19 cellular contexts compared by ENCODE assay signal in the genomic region with DNA sequence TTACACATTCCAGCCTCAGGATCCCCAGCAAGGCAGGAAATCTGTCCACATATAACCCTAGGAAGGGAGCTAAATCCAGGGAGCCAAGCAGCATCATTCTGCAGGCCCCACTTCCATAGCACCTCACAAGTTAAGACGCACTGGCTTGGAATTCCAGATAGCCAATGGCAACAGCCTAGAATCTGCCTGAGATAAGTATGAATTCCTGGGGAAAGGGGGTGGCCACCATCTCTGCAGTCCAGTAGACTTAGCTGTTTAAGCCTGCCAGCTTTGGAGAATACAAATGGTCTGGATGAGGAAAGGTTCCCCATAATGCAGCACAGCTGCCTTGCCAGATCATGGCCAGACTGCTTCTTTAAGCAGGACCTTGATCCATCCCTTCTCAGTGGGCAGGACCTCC.
A peak's percentile ranks its signal among the peaks of the same experiment; 100 is the strongest.
DNase-seq lines count a peak whose midpoint lies in the region; ATAC-seq, FAIRE-seq and TF ChIP-seq lines count a peak whose summit lies in the region.
"Had no signal": no experiment of that assay in that cellular context is flagged by ENCODE, and none has a peak within 500 bp of the region (broad histone marks: within the 10 kb centered on the region; RNA-seq: fewer than 3 reads in every experiment).

No MANE protein-coding gene starts in this region.

- TF ChIP-seq POLR2A in IMR-90 (IDR thresholded peaks at IDR 0.05; ENCODE audit: low read depth, low read length) (no peak), H1 (IDR thresholded peaks at IDR 0.05; ENCODE audit: control extremely low read depth in 1 of 2, low read depth in 2 of 2, low read length in 2 of 2) (no peak)

- H3K4me2 ChIP-seq in BLaER1 treated with 17β-estradiol and CSF1 and Interleukin-3, amounts not matched to agents 10 nM and 100 nM = peak overlapping the region in 8 of 11 experiments; percentile 25 to 83 (median 70); a peak in 14 of 22 replicates
- H3K4me2 ChIP-seq in IMR-90 (ENCODE audit: low read depth, low read length) = no peak overlapping the region
- H3K4me2 ChIP-seq in H1 (ENCODE audit: insufficient read depth in 1 of 2, low read depth in 2 of 2, low read length in 2 of 2) = no peak overlapping the region
- H3K4me2 ChIP-seq in osteoblast (ENCODE audit: insufficient read depth, low read length) = no peak overlapping the region

- H2AK9ac ChIP-seq in IMR-90 (replicated peaks; ENCODE audit: low read depth, low read length, poor library complexity) = peak overlapping the region; percentile 85

- peaks cover 0 to 6% (median 0%) of the 10 kb centered on the region in 11 experiments; a peak in 3 of 22 replicates for H3K9me3 ChIP-seq in BLaER1 treated with 17β-estradiol and CSF1 and Interleukin-3, amounts not matched to agents 10 nM and 100 nM (replicated peaks in 1 of 11)
- no peaks in the 10 kb centered on the region for H3K9me3 ChIP-seq in IMR-90 (ENCODE audit: control insufficient read depth, insufficient read depth, low read length)
- H3K9me3 ChIP-seq in H1 (ENCODE audit: insufficient read depth in 2 of 2, low read depth in 1 of 2, low read length in 1 of 2) = peaks cover 0 to 5% of the 10 kb centered on the region in 2 experiments; a peak in 2 of 4 replicates
- no peaks in the 10 kb centered on the region for H3K9me3 ChIP-seq in osteoblast (ENCODE audit: low read depth, low read length)
- H3K9me3 ChIP-seq: MG63 had no signal

- H3K4ac ChIP-seq in IMR-90 (ENCODE audit: low read depth, low read length) = peak overlapping the region; percentile 96
- no peak overlapping the region for H3K4ac ChIP-seq in H1 (replicated peaks; ENCODE audit: insufficient read length, low read depth, low read length)

- peak overlapping the region; percentile 89 for H2BK15ac ChIP-seq in IMR-90 (ENCODE audit: low read depth, low read length)
- H2BK15ac ChIP-seq in H1 (ENCODE audit: low read length) = no peak overlapping the region

- H3K36me3 ChIP-seq in BLaER1 treated with 17β-estradiol and CSF1 and Interleukin-3, amounts not matched to agents 10 nM and 100 nM = no peaks in the 10 kb centered on the region
- H3K36me3 ChIP-seq in IMR-90 (ENCODE audit: control insufficient read depth, insufficient read depth, low read length) (no peaks in the 10 kb centered on the region), H1 (ENCODE audit: control insufficient read depth in 2 of 4, insufficient read depth in 4 of 4, low read length in 3 of 4) (no peaks in the 10 kb centered on the region), osteoblast (ENCODE audit: insufficient read depth, low read length) (no peaks in the 10 kb centered on the region)
- H3K36me3 ChIP-seq: MG63 had no signal

- H2BK20ac ChIP-seq in IMR-90 (ENCODE audit: low read depth, low read length) = peak overlapping the region; percentile 83
- no peak overlapping the region for H2BK20ac ChIP-seq in H1 (ENCODE audit: low read length)

- peak overlapping the region; percentile 88 for H4K91ac ChIP-seq in IMR-90 (ENCODE audit: insufficient read depth, low read depth, low read length)
- no peak overlapping the region for H4K91ac ChIP-seq in H1 (replicated peaks; ENCODE audit: insufficient read length, low read length)

- peak overlapping the region; percentile 93 for H4K8ac ChIP-seq in IMR-90 (ENCODE audit: low read depth in 2 of 2, low read length in 2 of 2)
- no peak overlapping the region for H4K8ac ChIP-seq in H1 (ENCODE audit: extremely low read depth, insufficient read depth, low read length)

- H4K5ac ChIP-seq in IMR-90 (ENCODE audit: low read depth, low read length) (peak overlapping the region; percentile 37; the same call in 1 of the 2 replicates), H1 (ENCODE audit: insufficient read length, low read depth, low read length) (no peak overlapping the region)

- peaks cover 0 to 14% of the 10 kb centered on the region in 2 experiments; a peak in 1 of 4 replicates for H3K79me1 ChIP-seq in IMR-90 (ENCODE audit: low read depth in 1 of 2, low read length in 2 of 2)
- H3K79me1 ChIP-seq in H1 (ENCODE audit: low read depth, low read length) = no peaks in the 10 kb centered on the region; the same call in 1 of the 2 replicates

- intact Hi-C loops in IMR-90 (cut with micrococcal nuclease) = no loop called here

- TF ChIP-seq CTCF in IMR-90 (conservative IDR thresholded peaks at IDR 0.05; ENCODE audit: low read depth, low read length) (no peak), H1 (IDR thresholded peaks at IDR 0.05; ENCODE audit: control extremely low read depth in 1 of 3, insufficient read depth in 1 of 3, low read depth in 1 of 3, low read length in 3 of 3) (no peak), osteoblast (IDR thresholded peaks at IDR 0.05; ENCODE audit: extremely low read depth, low read depth, low read length) (no peak)

- peak overlapping the region in 2 of 11 experiments; percentile 6 to 52; a peak in 4 of 22 replicates for H3K27ac ChIP-seq in BLaER1 treated with 17β-estradiol and CSF1 and Interleukin-3, amounts not matched to agents 10 nM and 100 nM
- H3K27ac ChIP-seq in IMR-90 (ENCODE audit: insufficient read depth, low read length) = peak overlapping the region; percentile 42
- H3K27ac ChIP-seq in H1 (ENCODE audit: low read depth, low read length) = no peak overlapping the region
- H3K27ac ChIP-seq in osteoblast (ENCODE audit: low read depth, low read length) = peak overlapping the region; percentile 51

- H3K18ac ChIP-seq in IMR-90 (ENCODE audit: low read depth, low read length) (peak overlapping the region; percentile 68), H1 (ENCODE audit: extremely low read depth, low read length) (no peak overlapping the region)

- peaks cover 19% of the 10 kb centered on the region for H3K9me1 ChIP-seq in IMR-90 (ENCODE audit: insufficient read depth, low read length)

- dilution Hi-C loops in IMR-90 (cut with HindIII; ENCODE audit: low sequenced_read_pairs, unreplicated experiment) = no loop called here

- H3K14ac ChIP-seq in IMR-90 (replicated peaks; ENCODE audit: low read depth, low read length) (peak overlapping the region; percentile 96), H1 (ENCODE audit: insufficient read length) (no peak overlapping the region)

- H3K23me2 ChIP-seq in H1 (ENCODE audit: low read depth, low read length) = no peaks in the 10 kb centered on the region

- H2BK5ac ChIP-seq in IMR-90 (ENCODE audit: low read depth, low read length, poor library complexity, severe bottlenecking) (peak overlapping the region; percentile 87), H1 (ENCODE audit: low read depth, low read length) (no peak overlapping the region)

- no peak for TF ChIP-seq EP300 in H1 (IDR thresholded peaks at IDR 0.05; ENCODE audit: borderline replicate concordance in 1 of 2, low read depth in 2 of 2, low read length in 2 of 2)

- H2BK120ac ChIP-seq in IMR-90 (ENCODE audit: low read depth, low read length) (peak overlapping the region; percentile 98), H1 (replicated peaks; ENCODE audit: low read depth, low read length) (no peak overlapping the region)

- in situ Hi-C loops in IMR-90 (cut with MboI; ENCODE audit: low sequenced_read_pairs) = loop anchor here (25.0 kb wide), 1 partner anchor 1317 kb away; no protein-coding TSS in a partner anchor

- TF ChIP-seq RAD21 in IMR-90 (IDR thresholded peaks at IDR 0.05; ENCODE audit: low read length) (no peak), H1 (IDR thresholded peaks at IDR 0.05 in 1 of 2, conservative IDR thresholded peaks at IDR 0.05 in 1 of 2; ENCODE audit: low read depth in 2 of 2, low read length in 2 of 2) (no peak)

- no TSS peak for BruUV-seq in IMR-90 (replicated peaks; lab: Mats Ljungman, UMichigan)

- H3K23ac ChIP-seq in IMR-90 (ENCODE audit: low read depth, low read length) (peak overlapping the region; percentile 92), H1 (ENCODE audit: insufficient read length) (no peak overlapping the region)

- no CpG with 5 or more reads among the region's 1 CpG for WGBS in IMR-90 (ENCODE audit: extremely low coverage in 2 of 2, insufficient read length in 1 of 2), 2 experiments
- WGBS in H1 (ENCODE audit: extremely low coverage in 1 of 2, insufficient coverage in 1 of 2, insufficient read length in 1 of 2, insufficient replicate concordance in 2 of 2, low coverage in 1 of 2, low lambda C conversion rate in 2 of 2, missing lambda C conversion rate in 1 of 2), 2 experiments = 100% methylated on average over 1 of the region's 1 CpG; no CpG with 5 or more reads in 1 of the 2 experiments

- no peak overlapping the region for H3K9ac ChIP-seq in BLaER1 treated with 17β-estradiol and CSF1 and Interleukin-3, amounts not matched to agents 10 nM and 100 nM
- no peak overlapping the region for H3K9ac ChIP-seq in IMR-90 (ENCODE audit: low read depth, low read length)
- H3K9ac ChIP-seq in H1 (replicated peaks in 1 of 4; ENCODE audit: extremely low read depth in 1 of 4, low read depth in 3 of 4, low read length in 3 of 4) = no peak overlapping the region

- peak; percentile 44 for ATAC-seq in IMR-90 (ENCODE audit: low read depth)
- ATAC-seq in GM18907 (IDR thresholded peaks at IDR 0.05; ENCODE audit: unreplicated experiment) = no peak
- no peak for ATAC-seq in HG03457 (IDR thresholded peaks at IDR 0.05; ENCODE audit: unreplicated experiment)
- ATAC-seq in esophagus mucosa = no peak
- ATAC-seq: CD8-positive, alpha-beta T cell had no signal

- H4K20me1 ChIP-seq in BLaER1 treated with 17β-estradiol and CSF1 and Interleukin-3, amounts not matched to agents 10 nM and 100 nM = no peaks in the 10 kb centered on the region
- H4K20me1 ChIP-seq in IMR-90 (ENCODE audit: insufficient read depth, low read length) (no peaks in the 10 kb centered on the region), H1 (replicated peaks in 1 of 2; ENCODE audit: control insufficient read depth in 1 of 2, insufficient read depth in 2 of 2, low read length in 2 of 2) (no peaks in the 10 kb centered on the region), osteoblast (ENCODE audit: insufficient read depth, low read length) (no peaks in the 10 kb centered on the region)

- H2AK5ac ChIP-seq in IMR-90 (ENCODE audit: low read depth, low read length) (peak overlapping the region; percentile 90), H1 (ENCODE audit: low read depth, low read length) (no peak overlapping the region)

- H3K4me3 ChIP-seq in BLaER1 treated with 17β-estradiol and CSF1 and Interleukin-3, amounts not matched to agents 10 nM and 100 nM = no peak overlapping the region
- no peak overlapping the region for H3K4me3 ChIP-seq in IMR-90 (ENCODE audit: insufficient read depth, low read depth, low read length)
- no peak overlapping the region for H3K4me3 ChIP-seq in H1 (ENCODE audit: extremely low read depth in 1 of 4, insufficient read depth in 2 of 4, low read depth in 3 of 4, low read length in 4 of 4)
- H3K4me3 ChIP-seq in osteoblast (ENCODE audit: insufficient read depth, low read length) = no peak overlapping the region
- H3K4me3 ChIP-seq: MG63 had no signal

- H3K56ac ChIP-seq in IMR-90 (ENCODE audit: extremely low read depth, insufficient read depth, low read length) (no peak overlapping the region; the same call in 1 of the 2 replicates), H1 (replicated peaks; ENCODE audit: insufficient read length, low read depth, low read length) (no peak overlapping the region)

- POLR2A ChIA-PET in IMR-90 (lab: Charles Lee; ENCODE audit: unreplicated experiment) (no interaction called here), H1 (lab: Charles Lee; ENCODE audit: partially characterized antibody) (no interaction called here)

- H2BK12ac ChIP-seq in H1 (ENCODE audit: low read depth, low read length) = no peak overlapping the region

- peak overlapping the region; percentile 2 for H2AFZ ChIP-seq in IMR-90 (replicated peaks; ENCODE audit: low read length, poor library complexity)
- H2AFZ ChIP-seq in H1 (ENCODE audit: low read length) = 0 out of 2 replicates have a peak overlapping the region, but pooled peaks have one; percentile 44
- peak overlapping the region; percentile 63 for H2AFZ ChIP-seq in osteoblast (ENCODE audit: low read length)

- peak; percentile 35 for DNase-seq in IMR-90
- no peak for DNase-seq in H1 (ENCODE audit: low read depth in 1 of 2, low spot score in 2 of 2)
- peak; percentile 36 for DNase-seq in osteoblast (ENCODE audit: insufficient read length, low spot score, missing footprints)
- DNase-seq: Calu3; CD8-positive, alpha-beta T cell; H7; Kasumi-1; MG63; NCI-H1048; NCI-H1436; NCI-H1930; NCI-H526 had no signal

- H3K4me1 ChIP-seq in BLaER1 treated with 17β-estradiol and CSF1 and Interleukin-3, amounts not matched to agents 10 nM and 100 nM = peaks cover 13 to 51% (median 41%) of the 10 kb centered on the region in 10 experiments
- peaks cover 14% of the 10 kb centered on the region for H3K4me1 ChIP-seq in IMR-90 (ENCODE audit: control insufficient read depth, insufficient read depth, low read length)
- peaks cover 0 to 5% (median 0%) of the 10 kb centered on the region in 4 experiments; a peak in 2 of 7 replicates for H3K4me1 ChIP-seq in H1 (replicated peaks in 1 of 4; ENCODE audit: control insufficient read depth in 3 of 4, insufficient read depth in 4 of 4, low read length in 3 of 4)
- H3K4me1 ChIP-seq in osteoblast (ENCODE audit: insufficient read depth, low read length) = peaks cover 23% of the 10 kb centered on the region

- H3K79me2 ChIP-seq in H1 (ENCODE audit: control insufficient read depth in 1 of 2, insufficient read depth in 2 of 2, low read length in 2 of 2) (no peaks in the 10 kb centered on the region), osteoblast (ENCODE audit: insufficient read depth, low read length) (no peaks in the 10 kb centered on the region)

- FAIRE-seq in H1 (lab: Jason Lieb, UNC) = no peak
- FAIRE-seq: A204.1, GM12892, GM18507 had no signal

- CTCF ChIA-PET in IMR-90 (lab: Yijun Ruan, JAX) = interaction anchor here (0.8 to 2.2 kb wide), 3 partner anchors 12 to 19 kb away, joined by 3 to 8 read pairs (median 5); no protein-coding TSS in a partner anchor
- CTCF ChIA-PET in H1 (lab: Charles Lee; ENCODE audit: partially characterized antibody) = interaction anchor here (0.5 to 6.2 kb wide), 19 partner anchors 10 to 434 kb away, joined by 3 to 42 read pairs (median 4); no protein-coding TSS in a partner anchor

- H3K27me3 ChIP-seq in BLaER1 treated with 17β-estradiol and CSF1 and Interleukin-3, amounts not matched to agents 10 nM and 100 nM = no peaks in the 10 kb centered on the region
- H3K27me3 ChIP-seq in IMR-90 (ENCODE audit: control insufficient read depth, insufficient read depth, low read length) (no peaks in the 10 kb centered on the region), H1 (replicated peaks in 1 of 4; ENCODE audit: control insufficient read depth in 3 of 4, extremely low read depth in 1 of 4, insufficient read depth in 3 of 4, low read length in 3 of 4) (no peaks in the 10 kb centered on the region), osteoblast (ENCODE audit: insufficient read depth, low read length) (no peaks in the 10 kb centered on the region)
- H3K27me3 ChIP-seq: MG63 had no signal

Comparison
In these comparisons a context has a peak if more than half of its experiments do, and no peak if none do; other contexts are left out.
1. H3K4me2 ChIP-seq: peak in BLaER1 treated with 17β-estradiol and CSF1 and Interleukin-3, amounts not matched to agents 10 nM and 100 nM (8 of 11); none in IMR-90 (single experiment), H1 (0 of 2) and osteoblast (single experiment).
2. DNase-seq: peak in IMR-90 (single experiment) and osteoblast (single experiment); none in H1 (0 of 2).
3. H2AFZ ChIP-seq: peak in every context shown above with its lines; median percentile 63 in osteoblast; 44 in H1; 2 in IMR-90.